Comparison of ENCODE assay signal across 3 cellular contexts in the genomic region with DNA sequence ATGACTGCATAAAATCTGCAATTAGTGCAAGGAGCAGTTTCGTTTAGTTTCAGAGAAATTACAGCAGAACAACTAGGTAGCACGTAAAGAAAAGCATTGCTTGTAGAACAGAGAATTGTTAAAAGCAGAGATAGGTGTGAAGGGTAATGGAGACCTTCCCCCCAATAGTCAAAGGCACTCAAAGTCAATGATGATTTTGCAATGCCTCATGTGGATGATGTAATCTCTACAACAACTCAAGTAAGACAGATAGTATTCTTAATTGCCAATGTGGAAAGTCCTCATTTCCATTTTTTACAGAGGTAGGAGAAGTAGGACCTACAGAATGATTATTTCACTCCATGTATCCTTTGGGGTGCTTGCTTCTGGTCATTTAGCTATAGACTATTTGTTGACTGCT.
A peak's percentile ranks its signal among the peaks of the same experiment; 100 is the strongest.
TF ChIP-seq lines count a peak whose summit lies in the region.

No MANE protein-coding gene starts in this region.

TF ChIP-seq in A549, 52 proteins besides CTCF, POLR2A, EP300 and RAD21:
- TF ChIP-seq JUN (IDR thresholded peaks at IDR 0.05) = no peak
- TF ChIP-seq HEYL (CRISPR knock-in tag; IDR thresholded peaks at IDR 0.05) = no peak
- TF ChIP-seq FOSB (CRISPR knock-in tag; IDR thresholded peaks at IDR 0.05) = no peak
- TF ChIP-seq MAZ (IDR thresholded peaks at IDR 0.05; ENCODE audit: borderline replicate concordance, low read depth, low read length) = no peak
- TF ChIP-seq FOSL2 (IDR thresholded peaks at IDR 0.05) = no peak
- no peak for TF ChIP-seq FOSL2 (CRISPR knock-in tag; IDR thresholded peaks at IDR 0.05)
- TF ChIP-seq, protein P1, sequence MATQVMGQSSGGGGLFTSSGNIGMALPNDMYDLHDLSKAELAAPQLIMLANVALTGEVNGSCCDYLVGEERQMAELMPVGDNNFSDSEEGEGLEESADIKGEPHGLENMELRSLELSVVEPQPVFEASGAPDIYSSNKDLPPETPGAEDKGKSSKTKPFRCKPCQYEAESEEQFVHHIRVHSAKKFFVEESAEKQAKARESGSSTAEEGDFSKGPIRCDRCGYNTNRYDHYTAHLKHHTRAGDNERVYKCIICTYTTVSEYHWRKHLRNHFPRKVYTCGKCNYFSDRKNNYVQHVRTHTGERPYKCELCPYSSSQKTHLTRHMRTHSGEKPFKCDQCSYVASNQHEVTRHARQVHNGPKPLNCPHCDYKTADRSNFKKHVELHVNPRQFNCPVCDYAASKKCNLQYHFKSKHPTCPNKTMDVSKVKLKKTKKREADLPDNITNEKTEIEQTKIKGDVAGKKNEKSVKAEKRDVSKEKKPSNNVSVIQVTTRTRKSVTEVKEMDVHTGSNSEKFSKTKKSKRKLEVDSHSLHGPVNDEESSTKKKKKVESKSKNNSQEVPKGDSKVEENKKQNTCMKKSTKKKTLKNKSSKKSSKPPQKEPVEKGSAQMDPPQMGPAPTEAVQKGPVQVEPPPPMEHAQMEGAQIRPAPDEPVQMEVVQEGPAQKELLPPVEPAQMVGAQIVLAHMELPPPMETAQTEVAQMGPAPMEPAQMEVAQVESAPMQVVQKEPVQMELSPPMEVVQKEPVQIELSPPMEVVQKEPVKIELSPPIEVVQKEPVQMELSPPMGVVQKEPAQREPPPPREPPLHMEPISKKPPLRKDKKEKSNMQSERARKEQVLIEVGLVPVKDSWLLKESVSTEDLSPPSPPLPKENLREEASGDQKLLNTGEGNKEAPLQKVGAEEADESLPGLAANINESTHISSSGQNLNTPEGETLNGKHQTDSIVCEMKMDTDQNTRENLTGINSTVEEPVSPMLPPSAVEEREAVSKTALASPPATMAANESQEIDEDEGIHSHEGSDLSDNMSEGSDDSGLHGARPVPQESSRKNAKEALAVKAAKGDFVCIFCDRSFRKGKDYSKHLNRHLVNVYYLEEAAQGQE (IDR thresholded peaks at IDR 0.05) = no peak
- no peak for TF ChIP-seq MYC (IDR thresholded peaks at IDR 0.05; ENCODE audit: borderline replicate concordance, low read length)
- no peak for TF ChIP-seq HOXB5 (CRISPR knock-in tag; IDR thresholded peaks at IDR 0.05)
- TF ChIP-seq, protein P2, sequence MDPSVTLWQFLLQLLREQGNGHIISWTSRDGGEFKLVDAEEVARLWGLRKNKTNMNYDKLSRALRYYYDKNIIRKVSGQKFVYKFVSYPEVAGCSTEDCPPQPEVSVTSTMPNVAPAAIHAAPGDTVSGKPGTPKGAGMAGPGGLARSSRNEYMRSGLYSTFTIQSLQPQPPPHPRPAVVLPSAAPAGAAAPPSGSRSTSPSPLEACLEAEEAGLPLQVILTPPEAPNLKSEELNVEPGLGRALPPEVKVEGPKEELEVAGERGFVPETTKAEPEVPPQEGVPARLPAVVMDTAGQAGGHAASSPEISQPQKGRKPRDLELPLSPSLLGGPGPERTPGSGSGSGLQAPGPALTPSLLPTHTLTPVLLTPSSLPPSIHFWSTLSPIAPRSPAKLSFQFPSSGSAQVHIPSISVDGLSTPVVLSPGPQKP (IDR thresholded peaks at IDR 0.05; ENCODE audit: low read depth, low read length) = no peak
- TF ChIP-seq RARB (CRISPR knock-in tag; IDR thresholded peaks at IDR 0.05) = no peak
- TF ChIP-seq ZFP36 (IDR thresholded peaks at IDR 0.05; ENCODE audit: borderline replicate concordance, partially characterized antibody) = no peak

TF ChIP-seq in GM23338, 12 proteins besides CTCF, POLR2A, EP300 and RAD21:
- TF ChIP-seq EZH2phosphoT487 (IDR thresholded peaks at IDR 0.05; ENCODE audit: unreplicated experiment) = no peak
- TF ChIP-seq NANOG (IDR thresholded peaks at IDR 0.05; ENCODE audit: borderline replicate concordance) = no peak
- TF ChIP-seq ZNF331 (CRISPR knock-in tag; IDR thresholded peaks at IDR 0.05; ENCODE audit: low read depth) = no peak

TF ChIP-seq in H1, 55 proteins besides CTCF, POLR2A, EP300 and RAD21:
- TF ChIP-seq CEBPB (IDR thresholded peaks at IDR 0.05; ENCODE audit: low read depth, low read length) = peak; percentile 61
- TF ChIP-seq RNF2 (IDR thresholded peaks at IDR 0.05; ENCODE audit: borderline replicate concordance, low read depth, low read length, missing control alignments, poor library complexity, severe bottlenecking) = no peak
- no peak for TF ChIP-seq EGR1 (IDR thresholded peaks at IDR 0.05; ENCODE audit: borderline replicate concordance, low read depth, low read length)
- no peak for TF ChIP-seq CHD2 (IDR thresholded peaks at IDR 0.05; ENCODE audit: low read length)
- TF ChIP-seq, protein P3, sequence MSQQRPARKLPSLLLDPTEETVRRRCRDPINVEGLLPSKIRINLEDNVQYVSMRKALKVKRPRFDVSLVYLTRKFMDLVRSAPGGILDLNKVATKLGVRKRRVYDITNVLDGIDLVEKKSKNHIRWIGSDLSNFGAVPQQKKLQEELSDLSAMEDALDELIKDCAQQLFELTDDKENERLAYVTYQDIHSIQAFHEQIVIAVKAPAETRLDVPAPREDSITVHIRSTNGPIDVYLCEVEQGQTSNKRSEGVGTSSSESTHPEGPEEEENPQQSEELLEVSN (IDR thresholded peaks at IDR 0.05) = no peak
